18 cellular contexts compared by ENCODE assay signal in genomic region chr12:50249464-50250229, GRCh38. TPM values are rescaled to one million over a fixed set of nuclear protein-coding genes. Genes with fewer than 3 reads are reported as not detected.
DNase-seq lines count a peak whose midpoint lies in the region; ATAC-seq, FAIRE-seq and TF ChIP-seq lines count a peak whose summit lies in the region.
"Had no signal": no experiment of that assay in that cellular context is flagged by ENCODE, and none has a peak within 500 bp of the region (broad histone marks: within the 10 kb centered on the region; RNA-seq: fewer than 3 reads in every experiment).

No MANE protein-coding gene starts in this region.

- no peak for TF ChIP-seq CTCF in A549 (IDR thresholded peaks at IDR 0.05)
- TF ChIP-seq CTCF in K562 (IDR thresholded peaks at IDR 0.05 in 2 of 3, conservative IDR thresholded peaks at IDR 0.05 in 1 of 3; ENCODE audit: insufficient read depth in 2 of 3, low read depth in 1 of 3, low read length in 3 of 3), result no peak

- CTCF ChIA-PET in A549 (lab: Yijun Ruan, JAX) (interaction anchor here (0.6 to 1.7 kb wide), 4 partner anchors 18 to 194 kb away, joined by 3 to 4 read pairs (median 3); no protein-coding TSS in a partner anchor), K562 (lab: Yijun Ruan, JAX; ENCODE audit: low intra/inter-chr PET ratio) (interaction anchor here (0.6 kb wide), 1 partner anchor 97 kb away, joined by 3 read pairs; no protein-coding TSS in a partner anchor)
- CTCF ChIA-PET in naive thymus-derived CD4-positive, alpha-beta T cell (lab: Charles Lee), result no interaction called here

- H3K36me3 ChIP-seq in K562 (ENCODE audit: control insufficient read depth, insufficient read depth, low read length) (no peaks in the 10 kb centered on the region), neuronal stem cell (replicated peaks in 1 of 2; ENCODE audit: control insufficient read depth in 2 of 2, insufficient read depth in 2 of 2, low read length in 2 of 2) (no peaks in the 10 kb centered on the region)
- no peaks in the 10 kb centered on the region for H3K36me3 ChIP-seq in naive thymus-derived CD4-positive, alpha-beta T cell (ENCODE audit: control insufficient read depth in 2 of 3, insufficient read depth in 3 of 3, low read length in 3 of 3)

- H2AFZ ChIP-seq in K562 (ENCODE audit: low read depth, low read length) (peak overlapping the region; percentile 68), neuronal stem cell (ENCODE audit: low read length) (no peak overlapping the region)

- peak overlapping the region; percentile 42 for H3K4me2 ChIP-seq in A549
- H3K4me2 ChIP-seq in K562 (ENCODE audit: insufficient read depth, low read length), result peak overlapping the region; percentile 72
- H3K4me2 ChIP-seq in neuronal stem cell (ENCODE audit: insufficient read depth, low read length, poor library complexity, severe bottlenecking), result no peak overlapping the region

- no peak overlapping the region for H3K18ac ChIP-seq in neuronal stem cell (ENCODE audit: low read length)

- H3K9me3 ChIP-seq in A549 (no peaks in the 10 kb centered on the region), K562 (replicated peaks; ENCODE audit: control insufficient read depth, insufficient read depth, low read depth, low read length) (no peaks in the 10 kb centered on the region), neuronal stem cell (replicated peaks in 1 of 2; ENCODE audit: control insufficient read depth in 2 of 2, insufficient read depth in 1 of 2, low read depth in 1 of 2, low read length in 2 of 2) (no peaks in the 10 kb centered on the region)
- no peaks in the 10 kb centered on the region for H3K9me3 ChIP-seq in naive thymus-derived CD4-positive, alpha-beta T cell (ENCODE audit: control insufficient read depth in 2 of 3, low read length in 3 of 3)
- H3K9me3 ChIP-seq: left lung had no signal

- no peak overlapping the region for H2BK120ac ChIP-seq in neuronal stem cell (ENCODE audit: low read depth, low read length)

- H3K4me3 Mint-ChIP-seq in activated T-helper 1 cell treated with anti-CD3 and anti-CD28 coated beads, Interleukin-12 subunit alpha, Interleukin-12 subunit beta, Interleukin-2, Interleukin-4 antibody, amounts not matched to agents 30 ng/mL and 10 ng/mL and 1 ng/mL, durations not matched to agents 14 hours and 24 hours and 36 hours, result no peak overlapping the region
- no peak overlapping the region for H3K4me3 Mint-ChIP-seq in naive thymus-derived CD4-positive, alpha-beta T cell
- H3K4me3 Mint-ChIP-seq: neural crest cell had no signal

- peaks cover 1% of the 10 kb centered on the region for H3K27me3 Mint-ChIP-seq in activated T-helper 1 cell treated with anti-CD3 and anti-CD28 coated beads, Interleukin-12 subunit alpha, Interleukin-12 subunit beta, Interleukin-2, Interleukin-4 antibody, amounts not matched to agents 30 ng/mL and 10 ng/mL and 1 ng/mL, durations not matched to agents 14 hours and 24 hours and 36 hours (ENCODE audit: insufficient read depth)
- no peaks in the 10 kb centered on the region for H3K27me3 Mint-ChIP-seq in naive thymus-derived CD4-positive, alpha-beta T cell

- no peak overlapping the region for H3K14ac ChIP-seq in neuronal stem cell (ENCODE audit: low read length)

- H3K9ac ChIP-seq in K562 (ENCODE audit: insufficient read depth in 1 of 2, low read depth in 2 of 2, low read length in 2 of 2) (peak overlapping the region in 1 of 2 experiments; percentile 71; a peak in 2 of 4 replicates), neuronal stem cell (ENCODE audit: low read depth, low read length, poor library complexity) (no peak overlapping the region)

- no peaks in the 10 kb centered on the region for H3K79me1 ChIP-seq in neuronal stem cell (ENCODE audit: low read depth, low read length)

- POLR2A ChIA-PET in A549 (lab: Yijun Ruan, JAX) (no interaction called here), K562 (lab: Yijun Ruan, JAX) (interaction anchor here (0.6 to 0.8 kb wide), 2 partner anchors 13 to 1281 kb away, joined by 3 read pairs; no protein-coding TSS in a partner anchor)
- POLR2A ChIA-PET in naive thymus-derived CD4-positive, alpha-beta T cell (lab: Charles Lee), result interaction anchor here (0.6 kb wide), 1 partner anchor 41 kb away, joined by 3 read pairs; no protein-coding TSS in a partner anchor

- no peaks in the 10 kb centered on the region for H4K20me1 ChIP-seq in K562 (replicated peaks; ENCODE audit: control insufficient read depth, insufficient read depth, low read length)

- H3K27ac ChIP-seq in A549, result peak overlapping the region; percentile 17 to 55; a peak in 3 of 6 replicates
- H3K27ac ChIP-seq in K562 (ENCODE audit: extremely low read depth, low read depth, low read length), result peak overlapping the region; percentile 60; the same call in 2 of the 3 replicates
- H3K27ac ChIP-seq in neuronal stem cell (replicated peaks; ENCODE audit: low read length), result no peak overlapping the region
- H3K27ac ChIP-seq in naive thymus-derived CD4-positive, alpha-beta T cell (ENCODE audit: low read depth, low read length), result no peak overlapping the region

- H3K9me3 Mint-ChIP-seq in activated T-helper 1 cell treated with anti-CD3 and anti-CD28 coated beads, Interleukin-12 subunit alpha, Interleukin-12 subunit beta, Interleukin-2, Interleukin-4 antibody, amounts not matched to agents 30 ng/mL and 10 ng/mL and 1 ng/mL, durations not matched to agents 14 hours and 24 hours and 36 hours, result no peaks in the 10 kb centered on the region
- no peaks in the 10 kb centered on the region for H3K9me3 Mint-ChIP-seq in naive thymus-derived CD4-positive, alpha-beta T cell
- H3K9me3 Mint-ChIP-seq: neural crest cell had no signal

- H3K4me3 ChIP-seq in A549 (no peak overlapping the region), K562 (no peak overlapping the region), neuronal stem cell (ENCODE audit: low read length in 2 of 2) (no peak overlapping the region)
- no peak overlapping the region for H3K4me3 ChIP-seq in naive thymus-derived CD4-positive, alpha-beta T cell (ENCODE audit: low read length)
- H3K4me3 ChIP-seq: left lung had no signal

- no peak overlapping the region for H3K23ac ChIP-seq in neuronal stem cell (ENCODE audit: low read depth, low read length, poor library complexity)

- no peak for DNase-seq in A549 (ENCODE audit: low read depth in 1 of 2, low spot score in 1 of 2)
- DNase-seq in LoVo (ENCODE audit: low spot score), result peak; percentile 64
- peak in 2 of 4 experiments; percentile 40 to 67 for DNase-seq in K562 (ENCODE audit: extremely low read depth in 1 of 4, low spot score in 3 of 4)
- DNase-seq in neuronal stem cell (ENCODE audit: low spot score), result no peak
- DNase-seq in activated T-helper 1 cell treated with anti-CD3 and anti-CD28 coated beads, Interleukin-12 subunit alpha, Interleukin-12 subunit beta, Interleukin-2, Interleukin-4 antibody, amounts not matched to agents 30 ng/mL and 10 ng/mL and 1 ng/mL, durations not matched to agents 14 hours and 24 hours and 36 hours (ENCODE audit: low spot score), result no peak
- no peak for DNase-seq in NCI-H2171 (lab: John Stamatoyannopoulos, UW)
- no peak for DNase-seq in naive thymus-derived CD4-positive, alpha-beta T cell
- DNase-seq: activated CD4-positive, CD25-positive, alpha-beta regulatory T cell treated with anti-CD3 and anti-CD28 coated beads, Interleukin-2, amount 50 U/mL, for 72 hours; activated effector memory CD4-positive, alpha-beta T cell treated with Interleukin-2 at 50 U/mL for 16 hours; glutamatergic neuron; H7; left lung; NCI-H2171 treated with DMSO at 0.1 percent for 48 hours; SW 1271 had no signal

- H3K27ac Mint-ChIP-seq in activated T-helper 1 cell treated with anti-CD3 and anti-CD28 coated beads, Interleukin-12 subunit alpha, Interleukin-12 subunit beta, Interleukin-2, Interleukin-4 antibody, amounts not matched to agents 30 ng/mL and 10 ng/mL and 1 ng/mL, durations not matched to agents 14 hours and 24 hours and 36 hours, result no peak overlapping the region
- H3K27ac Mint-ChIP-seq in naive thymus-derived CD4-positive, alpha-beta T cell, result no peak overlapping the region

- WGBS in A549 (ENCODE audit: missing lambda C conversion rate), result 56% methylated on average over 6 of the region's 6 CpGs
- WGBS in K562 (ENCODE audit: insufficient coverage, low coverage, missing lambda C conversion rate), result 23% methylated on average over 6 of the region's 6 CpGs
- no CpG with 5 or more reads among the region's 6 CpGs for WGBS in neuronal stem cell (ENCODE audit: extremely low coverage in 2 of 2, insufficient read length in 2 of 2, insufficient replicate concordance in 1 of 2), 2 donors

- intact Hi-C loops in K562 (cut with micrococcal nuclease), result no loop called here
- intact Hi-C loops in activated T-helper 1 cell treated with anti-CD3 and anti-CD28 coated beads, Interleukin-12 subunit alpha, Interleukin-12 subunit beta, Interleukin-2, Interleukin-4 antibody, amounts not matched to agents 30 ng/mL and 10 ng/mL and 1 ng/mL, durations not matched to agents 14 hours and 24 hours and 36 hours (cut with micrococcal nuclease), result loop anchor here (10.0 kb wide), 1 partner anchor 285 kb away; no protein-coding TSS in a partner anchor
- intact Hi-C loops in naive thymus-derived CD4-positive, alpha-beta T cell (cut with micrococcal nuclease), result no loop called here

- H2BK15ac ChIP-seq in neuronal stem cell (ENCODE audit: low read length), result no peak overlapping the region

- TF ChIP-seq EP300 in A549 (IDR thresholded peaks at IDR 0.05) (no peak), K562 (IDR thresholded peaks at IDR 0.05; ENCODE audit: low read length) (no peak)

- peak overlapping the region; percentile 43 for H4K8ac ChIP-seq in neuronal stem cell (ENCODE audit: low read depth, low read length)

- TF ChIP-seq POLR2A in A549 (IDR thresholded peaks at IDR 0.05; ENCODE audit: low read length) (no peak), K562 (conservative IDR thresholded peaks at IDR 0.05) (no peak)

- H3K36me3 Mint-ChIP-seq in activated T-helper 1 cell treated with anti-CD3 and anti-CD28 coated beads, Interleukin-12 subunit alpha, Interleukin-12 subunit beta, Interleukin-2, Interleukin-4 antibody, amounts not matched to agents 30 ng/mL and 10 ng/mL and 1 ng/mL, durations not matched to agents 14 hours and 24 hours and 36 hours (ENCODE audit: low read depth), result peaks cover 14% of the 10 kb centered on the region
- H3K36me3 Mint-ChIP-seq in naive thymus-derived CD4-positive, alpha-beta T cell, result peaks cover 2 to 31% (median 16%) of the 10 kb centered on the region in 5 donors

- FAIRE-seq in A549 (lab: Jason Lieb, UNC) (no peak), K562 (lab: Jason Lieb, UNC) (no peak)
- FAIRE-seq: bronchial epithelial cell, GM19239 had no signal

- ATAC-seq in A549 (no peak), K562 (peak; percentile 12), HG03457 (IDR thresholded peaks at IDR 0.05; ENCODE audit: unreplicated experiment) (no peak)
- ATAC-seq in naive thymus-derived CD4-positive, alpha-beta T cell, result no peak
- ATAC-seq: left lung had no signal

- H3K4me1 ChIP-seq in A549 (peaks cover 58% of the 10 kb centered on the region), K562 (replicated peaks in 1 of 2; ENCODE audit: control insufficient read depth in 2 of 2, insufficient read depth in 2 of 2, low read length in 2 of 2) (peaks cover 33 to 45% of the 10 kb centered on the region in 2 experiments), neuronal stem cell (ENCODE audit: control insufficient read depth in 2 of 2, insufficient read depth in 1 of 2, low read depth in 1 of 2, low read length in 2 of 2) (no peaks in the 10 kb centered on the region)
- H3K4me1 ChIP-seq in naive thymus-derived CD4-positive, alpha-beta T cell (ENCODE audit: control insufficient read depth in 2 of 2, insufficient read depth in 2 of 2, low read length in 2 of 2), result no peaks in the 10 kb centered on the region

- H3K4me1 Mint-ChIP-seq in activated T-helper 1 cell treated with anti-CD3 and anti-CD28 coated beads, Interleukin-12 subunit alpha, Interleukin-12 subunit beta, Interleukin-2, Interleukin-4 antibody, amounts not matched to agents 30 ng/mL and 10 ng/mL and 1 ng/mL, durations not matched to agents 14 hours and 24 hours and 36 hours (ENCODE audit: low read depth), result peaks cover 45% of the 10 kb centered on the region
- H3K4me1 Mint-ChIP-seq in naive thymus-derived CD4-positive, alpha-beta T cell, result peaks cover 0 to 30% (median 5%) of the 10 kb centered on the region in 7 donors
- H3K4me1 Mint-ChIP-seq: neural crest cell had no signal

- TF ChIP-seq RAD21 in A549 (conservative IDR thresholded peaks at IDR 0.05 in 1 of 2, IDR thresholded peaks at IDR 0.05 in 1 of 2) (no peak), K562 (CRISPR knock-in tag; conservative IDR thresholded peaks at IDR 0.05 in 1 of 2, IDR thresholded peaks at IDR 0.05 in 1 of 2) (no peak)

- H3K4ac ChIP-seq in neuronal stem cell (ENCODE audit: low read length), result no peak overlapping the region

- H2AK5ac ChIP-seq in neuronal stem cell (ENCODE audit: low read depth, low read length), result no peak overlapping the region

- H4K91ac ChIP-seq in neuronal stem cell (ENCODE audit: low read depth, low read length, poor library complexity), result no peak overlapping the region

- H3K9me1 ChIP-seq in K562 (ENCODE audit: control insufficient read depth, insufficient read depth, low read length), result no peaks in the 10 kb centered on the region

- H3K27me3 ChIP-seq in K562 (ENCODE audit: control insufficient read depth in 2 of 2, insufficient read depth in 2 of 2, low read length in 2 of 2) (no peaks in the 10 kb centered on the region), neuronal stem cell (ENCODE audit: control insufficient read depth in 3 of 3, insufficient read depth in 3 of 3, low read depth in 1 of 3, low read length in 3 of 3) (no peaks in the 10 kb centered on the region)
- H3K27me3 ChIP-seq in naive thymus-derived CD4-positive, alpha-beta T cell (ENCODE audit: control insufficient read depth in 2 of 2, insufficient read depth in 2 of 2, low read length in 2 of 2), result no peaks in the 10 kb centered on the region
- H3K27me3 ChIP-seq: left lung had no signal

- in situ Hi-C loops in K562 (cut with MboI), result no loop called here

- TSS peak; percentile 63 for BruUV-seq in K562 (replicated peaks; lab: Mats Ljungman, UMichigan)

- no peak overlapping the region for H2BK12ac ChIP-seq in neuronal stem cell (ENCODE audit: low read length)

- H3K79me2 ChIP-seq in K562 (ENCODE audit: control insufficient read depth, insufficient read depth, low read length), result peaks cover 7% of the 10 kb centered on the region

- no peak overlapping the region for H2BK5ac ChIP-seq in neuronal stem cell (ENCODE audit: low read length)

RNA-seq across cellular contexts. Expression of gene LIMA1, which starts 33.7 kb away (rescaled TPM):
- polyA plus RNA-seq in A549 (2011; rRNA removed) (21.4 and 23.4 TPM in 2 replicates), A549 (2017; fragmentation: RNase III; extraction: RNeasy Plus Mini Kit Qiagen cat#74134 plus additional on column Dnase treatment) (9.0 to 12.0 TPM (median 10.1 TPM) in 3 replicates), K562 (2011; rRNA removed) (24.0 and 37.8 TPM in 2 replicates), K562 (2014; fragmentation: Illumina TruSeq; extraction: Trizol) (34.0 and 37.0 TPM in 2 replicates), K562 (2014; fragmentation: Nextera tagmentation; extraction: Ambion mirVana) (10 to 100 TPM; 20.2 to 23.7 TPM), K562 (2014; rRNA removed) (24.8 and 27.3 TPM in 2 replicates)
- polyA plus RNA-seq in A549 (2012; cell fraction: cytosol; rRNA removed), result 3.5 TPM in 2 replicates
- 3.3 and 5.4 TPM in 2 replicates for polyA plus RNA-seq in A549 (2012; cell fraction: nucleus; rRNA removed)
- polyA minus RNA-seq in A549 (2011; rRNA and poly(A)+ RNA removed), result 27.3 and 29.3 TPM in 2 replicates
- 69.0 and 93.4 TPM in 2 replicates for total RNA-seq in K562 (2011; cell fraction: chromatin; rRNA removed; ENCODE audit: low replicate concordance)
- total RNA-seq in K562 (2011; cell fraction: nucleolus; rRNA removed), result 30.0 and 30.2 TPM in 2 replicates
- total RNA-seq in K562 (2011; cell fraction: nucleoplasm; rRNA removed), result 42.2 and 56.2 TPM in 2 replicates
- total RNA-seq in K562 (2014; rRNA removed) (24.7 and 28.3 TPM in 2 replicates), K562 (2014; rRNA removed; fragmentation: Illumina TruSeq; extraction: Trizol) (31.5 and 41.1 TPM in 2 replicates), K562 (2015; rRNA removed; fragmentation: Illumina TruSeq; extraction: Trizol) (22.5 and 24.4 TPM in 2 replicates), K562 (2021) (22.7 and 24.2 TPM in 2 replicates)
- 8.2 and 9.2 TPM in 2 replicates for polyA plus RNA-seq in K562 (2011; cell fraction: cytosol; rRNA removed)
- polyA plus RNA-seq in K562 (2011; cell fraction: nucleus; rRNA removed), result 21.7 and 22.5 TPM in 2 replicates
- polyA plus RNA-seq in K562 (2012), result 16.3 and 16.8 TPM in 2 replicates
- polyA minus RNA-seq in K562 (2011; rRNA and poly(A)+ RNA removed), result 31.8 and 43.7 TPM in 2 replicates
- polyA minus RNA-seq in K562 (2011; cell fraction: cytosol; rRNA and poly(A)+ RNA removed), result 12.8 and 24.0 TPM in 2 replicates
- 12.5 and 22.5 TPM in 2 replicates for polyA minus RNA-seq in K562 (2011; cell fraction: nucleus; rRNA and poly(A)+ RNA removed)
- 26.9 TPM for polyA plus RNA-seq in neuronal stem cell (2013, experiment 1 of 2)
- polyA plus RNA-seq in neuronal stem cell (2013, experiment 2 of 2), result 26.9 TPM
- 64.0 and 68.4 TPM in 2 replicates for total RNA-seq in activated T-helper 1 cell treated with anti-CD3 and anti-CD28 coated beads, Interleukin-12 subunit alpha, Interleukin-12 subunit beta, Interleukin-2, Interleukin-4 antibody, amounts not matched to agents 30 ng/mL and 10 ng/mL and 1 ng/mL, durations not matched to agents 14 hours and 24 hours and 36 hours
- 10 to 100 TPM in 4 of 5 experiments, 1 to 10 TPM in 1; 9.8 to 33.6 (median 11.2) TPM for total RNA-seq in naive thymus-derived CD4-positive, alpha-beta T cell
- polyA plus RNA-seq in naive thymus-derived CD4-positive, alpha-beta T cell, result 10 to 100 TPM in 1 of 2 donors, 1 to 10 TPM in 1; 5.4 to 11.6 TPM

Comparison
In these comparisons a context has a peak if more than half of its experiments do, and no peak if none do; other contexts are left out.
1. H3K27ac ChIP-seq: peak in A549 (2 of 2) and K562 (single experiment); none in neuronal stem cell (single experiment) and naive thymus-derived CD4-positive, alpha-beta T cell (single experiment).
2. Of the 35 proteins assayed by ChIP-seq in both K562 and A549: peak only in K562: KDM1A; only in A549: none; in both: none; in neither: 32; mixed calls (peak in some experiments, not most) for 2.